11 cellular contexts compared by ENCODE assay signal in the genomic region with DNA sequence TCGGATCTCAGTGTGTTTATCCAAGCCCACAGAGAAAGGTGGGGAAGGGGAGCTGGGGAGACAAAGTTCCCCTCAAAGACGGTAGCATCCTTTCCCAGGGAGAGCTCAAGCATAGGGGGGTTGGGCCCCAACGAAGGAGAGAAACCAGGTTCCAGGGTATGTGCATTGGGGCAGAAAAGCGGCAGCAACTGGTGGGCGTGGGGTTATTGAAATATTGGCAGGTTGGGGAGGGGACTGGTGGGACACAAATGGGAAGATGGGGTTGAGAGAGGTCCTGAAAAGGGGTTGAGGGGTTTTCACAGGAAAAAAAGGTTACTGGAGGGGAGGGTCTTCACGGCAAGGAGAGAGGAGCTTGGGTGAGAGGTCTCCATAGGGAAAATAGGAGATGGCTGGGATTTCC. TPM values are rescaled to one million over a fixed set of nuclear protein-coding genes. Genes with fewer than 3 reads are reported as not detected.
A peak's percentile ranks its signal among the peaks of the same experiment; 100 is the strongest.
DNase-seq lines count a peak whose midpoint lies in the region; ATAC-seq and TF ChIP-seq lines count a peak whose summit lies in the region.
"Had no signal": no experiment of that assay in that cellular context is flagged by ENCODE, and none has a peak within 500 bp of the region (broad histone marks: within the 10 kb centered on the region; RNA-seq: fewer than 3 reads in every experiment).

No MANE protein-coding gene starts in this region.

- H3K27ac ChIP-seq in ACC112 (ENCODE audit: low read depth, low read length) (no peak overlapping the region), H9 (ENCODE audit: insufficient read length, low read depth, low read length) (no peak overlapping the region), iPS-20b (ENCODE audit: low read length) (no peak overlapping the region)

- POLR2A ChIA-PET in activated CD8-positive, alpha-beta T cell treated with anti-CD3 and anti-CD28 coated beads, Interleukin-2, amount 10 ng/mL, durations not matched to agents 7 days and 5 days (lab: Charles Lee) = interaction anchor here (0.9 to 2.3 kb wide), 8 partner anchors 12 to 306 kb away, joined by 3 to 8 read pairs (median 4); a partner anchor contains a TSS

- peaks cover 14 to 23% (median 21%) of the 10 kb centered on the region in 3 experiments; a peak in 6 of 7 replicates for H3K36me3 Mint-ChIP-seq in H9 (ENCODE audit: insufficient read depth in 1 of 3, low read depth in 3 of 3)
- peaks cover 39% of the 10 kb centered on the region for H3K36me3 Mint-ChIP-seq in activated CD8-positive, alpha-beta T cell treated with anti-CD3 and anti-CD28 coated beads, Interleukin-2, amount 10 ng/mL, durations not matched to agents 7 days and 5 days (ENCODE audit: low read depth)

- H3K4me3 ChIP-seq in ACC112 (ENCODE audit: low read depth, low read length) (peak overlapping the region; percentile 92), iPS-20b (ENCODE audit: low read length) (peak overlapping the region; percentile 86)

- no peaks in the 10 kb centered on the region for H3K9me3 Mint-ChIP-seq in H9
- H3K9me3 Mint-ChIP-seq in activated CD8-positive, alpha-beta T cell treated with anti-CD3 and anti-CD28 coated beads, Interleukin-2, amount 10 ng/mL, durations not matched to agents 7 days and 5 days (ENCODE audit: insufficient read depth) = no peaks in the 10 kb centered on the region

- H3K18ac ChIP-seq in H9 (ENCODE audit: insufficient read length, low read depth, low read length) = no peak overlapping the region

- H3K27ac Mint-ChIP-seq in H9 = peak overlapping the region in 2 of 3 experiments; percentile 21 to 75; a peak in 4 of 7 replicates
- H3K27ac Mint-ChIP-seq in activated CD8-positive, alpha-beta T cell treated with anti-CD3 and anti-CD28 coated beads, Interleukin-2, amount 10 ng/mL, durations not matched to agents 7 days and 5 days = peak overlapping the region; percentile 94

- H3K9ac ChIP-seq in H9 (ENCODE audit: extremely low read depth, insufficient read length, low read length) = peak overlapping the region; percentile 36
- H3K9ac ChIP-seq in iPS-20b (ENCODE audit: low read depth, low read length) = peak overlapping the region; percentile 87; the same call in 1 of the 2 replicates

- no peak overlapping the region for H3K14ac ChIP-seq in H9 (ENCODE audit: insufficient read depth, low read length)

- peaks cover 6% of the 10 kb centered on the region for H3K79me1 ChIP-seq in H9 (ENCODE audit: insufficient read depth, low read depth, low read length, poor library complexity, severe bottlenecking)

- no peak for DNase-seq in H9
- no peak for DNase-seq in activated CD8-positive, alpha-beta T cell treated with anti-CD3 and anti-CD28 coated beads, Interleukin-2, amount 10 ng/mL, durations not matched to agents 7 days and 5 days
- no peak for DNase-seq in DMS153 (lab: John Stamatoyannopoulos, UW)
- DNase-seq: islet precursor cell, SHP77 had no signal

- H3K36me3 ChIP-seq in ACC112 (ENCODE audit: insufficient read depth, low read length) = no peaks in the 10 kb centered on the region
- H3K36me3 ChIP-seq in iPS-20b (ENCODE audit: insufficient read depth, low read depth, low read length) = peaks cover 11% of the 10 kb centered on the region; the same call in 1 of the 2 replicates

- H2BK120ac ChIP-seq in H9 (ENCODE audit: low read depth, low read length, poor library complexity, severe bottlenecking) = no peak overlapping the region

- no CpG with 5 or more reads among the region's 6 CpGs for WGBS in H9 (ENCODE audit: extremely low coverage, insufficient read length, low lambda C conversion rate)

- H4K91ac ChIP-seq in H9 (ENCODE audit: insufficient read length, low read depth, low read length) = no peak overlapping the region

- H3K27me3 ChIP-seq in ACC112 (ENCODE audit: insufficient read depth, low read length) (no peaks in the 10 kb centered on the region), H9 (ENCODE audit: insufficient read depth, low read length) (no peaks in the 10 kb centered on the region), iPS-20b (ENCODE audit: insufficient read depth, low read length) (no peaks in the 10 kb centered on the region)

- H2BK5ac ChIP-seq in H9 (ENCODE audit: insufficient read length, low read length) = no peak overlapping the region

- no peaks in the 10 kb centered on the region for H4K20me1 ChIP-seq in H9 (ENCODE audit: control insufficient read depth, insufficient read depth, insufficient read length)

- no peak overlapping the region for H4K8ac ChIP-seq in H9 (replicated peaks; ENCODE audit: insufficient read length, low read depth, low read length)

- peak overlapping the region; percentile 77 for H3K4me2 ChIP-seq in H9 (ENCODE audit: insufficient read depth, insufficient read length, low read length)

- H3K79me2 ChIP-seq in ACC112 (ENCODE audit: control insufficient read depth, insufficient read depth, low read length, unreplicated experiment) = peaks cover 17% of the 10 kb centered on the region
- H3K79me2 ChIP-seq in H9 (ENCODE audit: insufficient read depth, low read length) = peaks cover 3% of the 10 kb centered on the region; the same call in 1 of the 2 replicates

- H3K4me1 ChIP-seq in ACC112 (ENCODE audit: control insufficient read depth, insufficient read depth, low read length, unreplicated experiment) (peaks cover 19% of the 10 kb centered on the region), H9 (ENCODE audit: insufficient read depth, low read length) (peaks cover 4% of the 10 kb centered on the region; the same call in 1 of the 2 replicates), iPS-20b (ENCODE audit: insufficient read depth, low read length) (peaks cover 10% of the 10 kb centered on the region; the same call in 1 of the 2 replicates)

- CTCF ChIA-PET in activated CD8-positive, alpha-beta T cell treated with anti-CD3 and anti-CD28 coated beads, Interleukin-2, amount 10 ng/mL, durations not matched to agents 7 days and 5 days (lab: Charles Lee) = interaction anchor here (1.0 to 4.9 kb wide), 11 partner anchors 14 to 344 kb away, joined by 3 to 76 read pairs (median 29); a partner anchor contains a TSS

- no peak overlapping the region for H2BK20ac ChIP-seq in H9 (ENCODE audit: low read depth, low read length, poor library complexity, severe bottlenecking)

- H3K9me3 ChIP-seq in H9 (ENCODE audit: control insufficient read depth, low read depth, low read length) = no peaks in the 10 kb centered on the region
- H3K9me3 ChIP-seq in iPS-20b (ENCODE audit: insufficient read depth, low read depth, low read length) = no peaks in the 10 kb centered on the region

- H3T11ph ChIP-seq in H9 (ENCODE audit: low read length) = no peak overlapping the region

- H3K23me2 ChIP-seq in H9 (ENCODE audit: insufficient read length, low read depth, low read length, poor library complexity, severe bottlenecking) = peaks cover 9% of the 10 kb centered on the region

- peaks cover 16 to 22% of the 10 kb centered on the region in 2 experiments for H3K4me1 Mint-ChIP-seq in H9
- peaks cover 44% of the 10 kb centered on the region for H3K4me1 Mint-ChIP-seq in activated CD8-positive, alpha-beta T cell treated with anti-CD3 and anti-CD28 coated beads, Interleukin-2, amount 10 ng/mL, durations not matched to agents 7 days and 5 days (ENCODE audit: low read depth)

- no peak overlapping the region for H2BK12ac ChIP-seq in H9 (ENCODE audit: insufficient read length, low read depth, low read length)

- no peak overlapping the region for H4K5ac ChIP-seq in H9 (ENCODE audit: insufficient read length, low read depth, low read length)

- ATAC-seq in activated CD8-positive, alpha-beta T cell treated with anti-CD3 and anti-CD28 coated beads, Interleukin-2, amount 10 ng/mL, durations not matched to agents 7 days and 5 days = no peak
- no peak for ATAC-seq in activated CD4-positive, CD25-positive, alpha-beta regulatory T cell treated with anti-CD3 and anti-CD28 coated beads, Interleukin-2, amount 50 U/mL, for 24 hours
- no peak for ATAC-seq in GM18867 (IDR thresholded peaks at IDR 0.05; ENCODE audit: unreplicated experiment)
- ATAC-seq in HG03196 (IDR thresholded peaks at IDR 0.05; ENCODE audit: unreplicated experiment) = no peak

- no peak overlapping the region for H3K23ac ChIP-seq in H9 (ENCODE audit: insufficient read length, low read depth, low read length)

- no peak overlapping the region for H3K4ac ChIP-seq in H9 (ENCODE audit: low read depth, low read length)

- H2AK5ac ChIP-seq in H9 (ENCODE audit: insufficient read length, low read length) = no peak overlapping the region

- H3K27me3 Mint-ChIP-seq in H9 (ENCODE audit: low read depth) = no peaks in the 10 kb centered on the region
- H3K27me3 Mint-ChIP-seq in activated CD8-positive, alpha-beta T cell treated with anti-CD3 and anti-CD28 coated beads, Interleukin-2, amount 10 ng/mL, durations not matched to agents 7 days and 5 days (ENCODE audit: low read depth) = no peaks in the 10 kb centered on the region

- peak overlapping the region; percentile 84 to 94 for H3K4me3 Mint-ChIP-seq in H9
- H3K4me3 Mint-ChIP-seq in activated CD8-positive, alpha-beta T cell treated with anti-CD3 and anti-CD28 coated beads, Interleukin-2, amount 10 ng/mL, durations not matched to agents 7 days and 5 days = peak overlapping the region; percentile 85

- no peak overlapping the region for H2BK15ac ChIP-seq in H9 (ENCODE audit: low read depth, low read length)

- no peak overlapping the region for H3K56ac ChIP-seq in H9 (ENCODE audit: insufficient read length, low read depth, low read length)

- H2AFZ ChIP-seq in ACC112 (ENCODE audit: low read length, unreplicated experiment) (no peak overlapping the region), H9 (ENCODE audit: low read length) (no peak overlapping the region)

- no peak for TF ChIP-seq CTCF in H9 (conservative IDR thresholded peaks at IDR 0.05)

RNA-seq across cellular contexts. Expression of a gene that starts 1.0 kb away (rescaled TPM):
- 46.6 and 46.8 TPM in 2 replicates for total RNA-seq in H9 (2021)
- total RNA-seq in activated CD8-positive, alpha-beta T cell treated with anti-CD3 and anti-CD28 coated beads, Interleukin-2, amount 10 ng/mL, durations not matched to agents 7 days and 5 days = 100 to 1,000 TPM; 131 TPM

RNA-seq across cellular contexts. Expression of a gene that starts 17.8 kb away (rescaled TPM):
- 51.8 and 56.0 TPM in 2 replicates for total RNA-seq in H9 (2021)
- total RNA-seq in activated CD8-positive, alpha-beta T cell treated with anti-CD3 and anti-CD28 coated beads, Interleukin-2, amount 10 ng/mL, durations not matched to agents 7 days and 5 days = 10 to 100 TPM; 69.2 to 72.4 TPM

RNA-seq across cellular contexts. Expression of a gene that starts 44.8 kb away (rescaled TPM):
- 104 and 108 TPM in 2 replicates for total RNA-seq in H9 (2021)
- total RNA-seq in activated CD8-positive, alpha-beta T cell treated with anti-CD3 and anti-CD28 coated beads, Interleukin-2, amount 10 ng/mL, durations not matched to agents 7 days and 5 days = 10 to 100 TPM; 72.0 to 76.1 TPM

RNA-seq across cellular contexts. Expression of a gene that starts 49.8 kb away (rescaled TPM):
- total RNA-seq in H9 (2021) = 0.39 and 0.72 TPM in 2 replicates
- not detected for total RNA-seq in activated CD8-positive, alpha-beta T cell treated with anti-CD3 and anti-CD28 coated beads, Interleukin-2, amount 10 ng/mL, durations not matched to agents 7 days and 5 days
- total RNA-seq: G401 had no signal
